8 cellular contexts compared by ENCODE assay signal in the genomic region with DNA sequence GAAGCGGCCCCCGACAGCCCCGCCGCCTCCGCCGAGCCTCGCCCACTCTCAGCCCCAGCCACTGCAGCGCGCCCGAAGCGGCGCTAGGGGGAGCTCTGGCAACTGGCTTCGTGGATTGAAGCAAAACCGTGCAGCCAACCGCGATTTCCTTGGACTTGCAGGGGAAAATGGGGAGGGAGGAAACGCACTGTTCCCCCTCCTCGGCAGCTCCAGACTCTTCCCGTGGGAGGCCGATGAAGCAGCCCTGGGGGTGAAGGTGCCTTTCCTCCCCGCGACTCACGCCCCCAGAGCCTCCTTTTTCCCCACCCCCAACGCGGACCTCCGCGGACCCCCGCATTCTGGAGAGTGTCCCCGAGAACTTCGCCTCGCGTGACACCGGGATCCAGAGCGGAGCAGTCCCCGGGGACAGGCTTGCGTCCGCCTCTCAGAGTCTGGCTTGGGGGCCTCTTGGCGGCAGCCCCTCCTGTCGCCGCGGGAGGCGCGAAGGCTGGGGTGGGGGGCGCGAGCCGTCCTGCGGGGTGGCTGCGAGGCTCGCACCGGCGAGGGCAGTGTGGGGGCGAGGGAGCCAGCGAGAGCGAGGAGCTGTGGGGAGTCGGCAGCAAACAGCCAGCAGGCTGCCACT. TPM values are rescaled to one million over a fixed set of nuclear protein-coding genes. Genes with fewer than 3 reads are reported as not detected.
DNase-seq lines count a peak whose midpoint lies in the region; ATAC-seq, FAIRE-seq and TF ChIP-seq lines count a peak whose summit lies in the region.

No MANE protein-coding gene starts in this region.

- peak overlapping the region; percentile 50 to 69 for H3K4me3 ChIP-seq in kidney (ENCODE audit: low read length in 2 of 2)

- intact Hi-C loops in kidney (cut with DNase I), result no loop called here

- H3K36me3 ChIP-seq in kidney (ENCODE audit: control insufficient read depth in 1 of 2, insufficient read depth in 2 of 2, low read length in 2 of 2), result no peaks in the 10 kb centered on the region

- no peaks in the 10 kb centered on the region for H3K9me3 Mint-ChIP-seq in central memory CD8-positive, alpha-beta T cell

- no peaks in the 10 kb centered on the region for H3K9me3 ChIP-seq in kidney (ENCODE audit: control insufficient read depth in 1 of 2, low read length in 2 of 2)

- H3K4me3 Mint-ChIP-seq in central memory CD8-positive, alpha-beta T cell, result peak overlapping the region; percentile 83

- H3K27ac ChIP-seq in 22Rv1 (peak overlapping the region; percentile 99), kidney (ENCODE audit: low read depth in 2 of 2, low read length in 2 of 2) (peak overlapping the region; percentile 96 to 99)

- no peak for ATAC-seq in central memory CD8-positive, alpha-beta T cell (replicated peaks; ENCODE audit: extremely low read depth, poor library complexity, severe bottlenecking)
- ATAC-seq in GM18858 (IDR thresholded peaks at IDR 0.05; ENCODE audit: unreplicated experiment), result no peak

- peak; percentile 89 for DNase-seq in GM19239 (ENCODE audit: insufficient read length, low spot score)
- DNase-seq in NCI-H2227 treated with DMSO at 0.1 percent for 48 hours (lab: John Stamatoyannopoulos, UW), result peak; percentile 65
- DNase-seq in activated CD4-positive, alpha-beta T cell treated with anti-CD3 and anti-CD28 coated beads for 1 hour, result peak; percentile 69
- DNase-seq in central memory CD8-positive, alpha-beta T cell (ENCODE audit: low spot score in 2 of 2), result peak; percentile 68 to 77
- DNase-seq in kidney, result peak; percentile 96
- DNase-seq in stimulated activated CD4-positive, alpha-beta T cell treated with anti-CD3 and anti-CD28 coated beads, Interleukin-12 subunit alpha, Interleukin-12 subunit beta, amount 100 ng/mL, for 4 hours, result peak; percentile 80

- peak overlapping the region; percentile 50 to 89 for H3K9ac ChIP-seq in kidney (ENCODE audit: low read length in 2 of 2)

- FAIRE-seq in GM19239 (lab: Jason Lieb, UNC) (peak; percentile 35), kidney (lab: Jason Lieb, UNC) (no peak)

- TF ChIP-seq CTCF in 22Rv1 (IDR thresholded peaks at IDR 0.05) (peak; percentile 95), kidney (IDR thresholded peaks at IDR 0.05; ENCODE audit: borderline replicate concordance, extremely low read depth, insufficient read depth) (peak; percentile 98)

- peaks cover 12% of the 10 kb centered on the region for H3K36me3 Mint-ChIP-seq in central memory CD8-positive, alpha-beta T cell (ENCODE audit: insufficient read depth)

- H3K27me3 Mint-ChIP-seq in central memory CD8-positive, alpha-beta T cell, result peaks cover 28% of the 10 kb centered on the region

- H3K4me1 Mint-ChIP-seq in central memory CD8-positive, alpha-beta T cell, result peaks cover 7% of the 10 kb centered on the region

- H3K27ac Mint-ChIP-seq in central memory CD8-positive, alpha-beta T cell (ENCODE audit: low read depth), result peak overlapping the region; percentile 32

- H3K4me1 ChIP-seq in kidney (ENCODE audit: control insufficient read depth in 1 of 2, insufficient read depth in 1 of 2, low read depth in 1 of 2, low read length in 2 of 2), result peaks cover 6 to 9% of the 10 kb centered on the region in 2 donors

RNA-seq across cellular contexts. Expression of gene IER5L, which starts 3.8 kb away (rescaled TPM):
- total RNA-seq in kidney, result 46.9 TPM
- polyA plus RNA-seq in kidney (ENCODE audit: insufficient read depth, low read depth, low replicate concordance), result 18.0 TPM
